8 cellular contexts compared by ENCODE assay signal in the genomic region with DNA sequence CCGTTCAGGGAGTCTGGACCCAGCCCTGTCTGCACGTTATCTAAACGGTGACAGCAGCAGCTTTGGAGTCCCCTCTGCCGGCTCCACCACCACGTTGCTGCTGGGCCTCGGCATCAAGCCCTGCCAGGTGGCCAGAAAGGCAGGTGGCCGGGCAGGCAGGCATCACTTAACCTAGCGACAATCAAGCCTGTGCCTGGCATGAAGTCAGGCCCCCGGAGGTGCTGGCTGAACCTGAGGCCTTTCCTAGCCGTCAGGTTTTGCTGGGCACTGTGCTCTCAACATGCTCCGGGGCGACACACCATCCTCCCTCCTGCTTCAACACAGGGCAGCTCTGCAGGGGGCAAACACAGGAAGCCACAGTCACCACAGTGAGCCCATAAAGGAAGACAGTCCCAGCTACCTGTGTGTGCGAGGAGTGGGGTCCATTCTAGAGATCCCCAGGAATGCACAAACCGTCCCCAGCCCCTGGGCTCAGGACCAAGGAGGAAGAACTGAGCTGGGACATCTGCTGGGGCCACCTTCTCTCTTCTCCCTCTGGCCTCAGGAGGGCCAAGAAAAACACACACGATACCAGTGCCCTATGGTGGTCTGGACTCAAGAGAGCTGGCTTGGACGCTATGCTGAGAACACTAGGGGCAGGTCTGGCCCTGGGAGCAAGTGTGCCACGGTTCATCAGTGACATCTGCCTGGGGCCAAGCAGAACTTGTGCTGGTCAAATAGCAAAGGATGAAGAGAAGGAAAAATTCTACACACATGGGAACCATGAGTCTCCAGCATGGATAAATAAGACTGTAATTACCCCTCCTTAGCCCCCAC. TPM values are rescaled to one million over a fixed set of nuclear protein-coding genes. Genes with fewer than 3 reads are reported as not detected.
DNase-seq lines count a peak whose midpoint lies in the region; ATAC-seq and TF ChIP-seq lines count a peak whose summit lies in the region.

No MANE protein-coding gene starts in this region.

- ATAC-seq in GM21390 (IDR thresholded peaks at IDR 0.05; ENCODE audit: unreplicated experiment): peak; percentile 28

- CTCF ChIA-PET in activated CD4-positive, alpha-beta memory T cell treated with anti-CD3 and anti-CD28 coated beads for 36 hours (lab: Charles Lee): interaction anchor here (0.8 to 8.0 kb wide), 9 partner anchors 11 to 733 kb away, joined by 3 to 45 read pairs (median 3); partner anchors contain the start of genes ATXN3 and CCDC88C

- peaks cover 8% of the 10 kb centered on the region for H3K36me3 Mint-ChIP-seq in activated CD4-positive, alpha-beta memory T cell treated with anti-CD3 and anti-CD28 coated beads for 36 hours

- no peak for TF ChIP-seq POLR2A in prostate gland (IDR thresholded peaks at IDR 0.05)

- POLR2A ChIA-PET in activated CD4-positive, alpha-beta memory T cell treated with anti-CD3 and anti-CD28 coated beads for 36 hours (lab: Charles Lee): interaction anchor here (0.9 to 7.5 kb wide), 5 partner anchors 17 to 38 kb away, joined by 6 to 46 read pairs (median 8); no protein-coding TSS in a partner anchor

- peak overlapping the region in 1 of 7 experiments; percentile 0 for H3K4me3 ChIP-seq in skin epidermis
- no peak overlapping the region for H3K4me3 ChIP-seq in prostate gland

- WGBS in prostate gland: 32% methylated on average over 17 of the region's 17 CpGs

- H3K27me3 Mint-ChIP-seq in activated CD4-positive, alpha-beta memory T cell treated with anti-CD3 and anti-CD28 coated beads for 36 hours: no peaks in the 10 kb centered on the region

- DNase-seq in DMS53 treated with DMSO at 0.1 percent for 48 hours (lab: John Stamatoyannopoulos, UW; ENCODE audit: unreplicated experiment) (peak; percentile 60), prostate gland (ENCODE audit: low spot score) (no peak), putamen (ENCODE audit: low spot score) (no peak)
- peak; percentile 59 for DNase-seq in activated CD4-positive, alpha-beta memory T cell treated with anti-CD3 and anti-CD28 coated beads for 36 hours
- DNase-seq in activated CD8-positive, alpha-beta memory T cell treated with anti-CD3 and anti-CD28 coated beads, Interleukin-2, amount 50 U/mL, for 4 hours: no peak

- peak overlapping the region; percentile 75 for H3K27ac ChIP-seq in KOPT-K1 (ENCODE audit: low read depth, low read length, poor library complexity, severe bottlenecking)
- H3K27ac ChIP-seq in skin epidermis: peak overlapping the region in 16 of 21 experiments; percentile 8 to 87 (median 62)
- H3K27ac ChIP-seq in prostate gland: peak overlapping the region in 1 of 2 donors; percentile 15

- TF ChIP-seq CTCF in prostate gland (IDR thresholded peaks at IDR 0.05): no peak

- H3K36me3 ChIP-seq in KOPT-K1 (ENCODE audit: insufficient read depth, low read length) (no peaks in the 10 kb centered on the region), prostate gland (no peaks in the 10 kb centered on the region)

- peak overlapping the region; percentile 86 for H3K27ac Mint-ChIP-seq in activated CD4-positive, alpha-beta memory T cell treated with anti-CD3 and anti-CD28 coated beads for 36 hours

- intact Hi-C loops in activated CD4-positive, alpha-beta memory T cell treated with anti-CD3 and anti-CD28 coated beads for 36 hours (cut with micrococcal nuclease): loop anchor here (1.0 to 5.0 kb wide), 5 partner anchors 16 to 131 kb away; partner anchors contain the start of gene GPR68
- intact Hi-C loops in prostate gland (cut with DNase I): no loop called here

- H3K4me1 ChIP-seq in prostate gland (replicated peaks): peaks cover 41% of the 10 kb centered on the region

- H3K9me3 Mint-ChIP-seq in activated CD4-positive, alpha-beta memory T cell treated with anti-CD3 and anti-CD28 coated beads for 36 hours: no peaks in the 10 kb centered on the region

- no peaks in the 10 kb centered on the region for H3K9me3 ChIP-seq in KOPT-K1 (ENCODE audit: insufficient read depth, low read length, poor library complexity, severe bottlenecking)
- no peaks in the 10 kb centered on the region for H3K9me3 ChIP-seq in prostate gland

- peaks cover 100% of the 10 kb centered on the region for H3K4me1 Mint-ChIP-seq in activated CD4-positive, alpha-beta memory T cell treated with anti-CD3 and anti-CD28 coated beads for 36 hours (ENCODE audit: low read depth)

- H3K27me3 ChIP-seq in prostate gland (replicated peaks; ENCODE audit: insufficient read depth): no peaks in the 10 kb centered on the region

- H3K4me3 Mint-ChIP-seq in activated CD4-positive, alpha-beta memory T cell treated with anti-CD3 and anti-CD28 coated beads for 36 hours: peak overlapping the region; percentile 59

RNA-seq across cellular contexts. Expression of gene CCDC88C, which starts 44.7 kb away (rescaled TPM):
- 10 to 100 TPM; 73.0 to 74.7 TPM for total RNA-seq in activated CD4-positive, alpha-beta memory T cell treated with anti-CD3 and anti-CD28 coated beads for 36 hours
- total RNA-seq in prostate gland: 10 to 100 TPM; 32.5 to 54.4 TPM

Comparison
In these comparisons a context has a peak if more than half of its experiments do, and no peak if none do; other contexts are left out.
1. DNase-seq: peak in DMS53 treated with DMSO at 0.1 percent for 48 hours (single experiment) and activated CD4-positive, alpha-beta memory T cell treated with anti-CD3 and anti-CD28 coated beads for 36 hours (single experiment); none in prostate gland (single experiment), putamen (single experiment) and activated CD8-positive, alpha-beta memory T cell treated with anti-CD3 and anti-CD28 coated beads, Interleukin-2, amount 50 U/mL, for 4 hours (single experiment).